ENCODE assay signal across 15 cellular contexts in genomic region chr21:38467911-38468310, GRCh38. TPM values are rescaled to one million over a fixed set of nuclear protein-coding genes. Genes with fewer than 3 reads are reported as not detected.
DNase-seq lines count a peak whose midpoint lies in the region; ATAC-seq and TF ChIP-seq lines count a peak whose summit lies in the region.
"Had no signal": no experiment of that assay in that cellular context is flagged by ENCODE, and none has a peak within 500 bp of the region (broad histone marks: within the 10 kb centered on the region; RNA-seq: fewer than 3 reads in every experiment).

No MANE protein-coding gene starts in this region.

- peaks cover 0 to 79% (median 33%) of the 10 kb centered on the region in 11 experiments; a peak in 15 of 22 replicates for H3K36me3 ChIP-seq in BLaER1 treated with 17β-estradiol and CSF1 and Interleukin-3, amounts not matched to agents 10 nM and 100 nM
- H3K36me3 ChIP-seq: MG63, SJSA1 had no signal

- no peak overlapping the region for H3K4me3 ChIP-seq in BLaER1 treated with 17β-estradiol and CSF1 and Interleukin-3, amounts not matched to agents 10 nM and 100 nM
- H3K4me3 ChIP-seq: MG63, SJSA1 had no signal

- peaks cover 0 to 3% (median 0%) of the 10 kb centered on the region in 11 experiments; a peak in 1 of 22 replicates for H4K20me1 ChIP-seq in BLaER1 treated with 17β-estradiol and CSF1 and Interleukin-3, amounts not matched to agents 10 nM and 100 nM

- H3K4me1 Mint-ChIP-seq in HFFc6 (ENCODE audit: low read depth): no peaks in the 10 kb centered on the region
- no peaks in the 10 kb centered on the region for H3K4me1 Mint-ChIP-seq in effector memory CD8-positive, alpha-beta T cell (ENCODE audit: low read depth in 2 of 2)
- H3K4me1 Mint-ChIP-seq: CD4-positive, alpha-beta memory T cell had no signal

- no peak overlapping the region for H3K27ac Mint-ChIP-seq in HFFc6
- H3K27ac Mint-ChIP-seq in effector memory CD8-positive, alpha-beta T cell: no peak overlapping the region
- H3K27ac Mint-ChIP-seq: CD4-positive, alpha-beta memory T cell had no signal

- H3K27me3 ChIP-seq in BLaER1 treated with 17β-estradiol and CSF1 and Interleukin-3, amounts not matched to agents 10 nM and 100 nM: no peaks in the 10 kb centered on the region; a peak in 1 of 22 replicates
- H3K27me3 ChIP-seq: MG63, SJSA1 had no signal

- H3K9ac ChIP-seq in BLaER1 treated with 17β-estradiol and CSF1 and Interleukin-3, amounts not matched to agents 10 nM and 100 nM: no peak overlapping the region

- peaks cover 5% of the 10 kb centered on the region for H3K27me3 Mint-ChIP-seq in HFFc6 (ENCODE audit: insufficient read depth)
- H3K27me3 Mint-ChIP-seq in effector memory CD8-positive, alpha-beta T cell: peaks cover 18 to 23% of the 10 kb centered on the region in 2 donors

- peaks cover 0 to 15% (median 0%) of the 10 kb centered on the region in 11 experiments; a peak in 4 of 22 replicates for H3K9me3 ChIP-seq in BLaER1 treated with 17β-estradiol and CSF1 and Interleukin-3, amounts not matched to agents 10 nM and 100 nM (replicated peaks in 1 of 11)
- H3K9me3 ChIP-seq: MG63, SJSA1 had no signal

- intact Hi-C loops in Right ventricle myocardium superior (cut with DNase I): no loop called here

- H3K4me1 ChIP-seq in BLaER1 treated with 17β-estradiol and CSF1 and Interleukin-3, amounts not matched to agents 10 nM and 100 nM: peaks cover 34 to 53% (median 46%) of the 10 kb centered on the region in 10 experiments
- H3K4me1 ChIP-seq: SJSA1 had no signal

- H3K36me3 Mint-ChIP-seq in HFFc6 (ENCODE audit: low read depth): no peaks in the 10 kb centered on the region
- peaks cover 3% of the 10 kb centered on the region for H3K36me3 Mint-ChIP-seq in effector memory CD8-positive, alpha-beta T cell (ENCODE audit: insufficient read depth)
- H3K36me3 Mint-ChIP-seq: CD4-positive, alpha-beta memory T cell had no signal

- no peak overlapping the region for H3K4me3 Mint-ChIP-seq in HFFc6
- no peak overlapping the region for H3K4me3 Mint-ChIP-seq in effector memory CD8-positive, alpha-beta T cell
- H3K4me3 Mint-ChIP-seq: CD4-positive, alpha-beta memory T cell had no signal

- DNase-seq in HFFc6: no peak
- peak; percentile 67 for DNase-seq in iPS-NIHi7 (ENCODE audit: extremely low spot score)
- no peak for DNase-seq in effector memory CD8-positive, alpha-beta T cell
- no peak for DNase-seq in Right ventricle myocardium superior
- DNase-seq: CD4-positive, alpha-beta memory T cell; DMS79 treated with DMSO at 0.1 percent for 48 hours; MG63; NCI-H1105; NCI-H1930; NK-92 treated with Interleukin-12 subunit alpha and Interleukin-12 subunit beta, amount 100 ng/mL, for 24 hours had no signal

- TF ChIP-seq CTCF in HFFc6 (IDR thresholded peaks at IDR 0.05) (0 out of 2 replicates have a peak, but pooled peaks have one; percentile 8), VCaP (conservative IDR thresholded peaks at IDR 0.05) (no peak)

- peak overlapping the region; percentile 12 to 68 (median 49); a peak in 19 of 22 replicates for H3K4me2 ChIP-seq in BLaER1 treated with 17β-estradiol and CSF1 and Interleukin-3, amounts not matched to agents 10 nM and 100 nM

- peak overlapping the region in 6 of 11 experiments; percentile 3 to 49 (median 18); a peak in 7 of 22 replicates for H3K27ac ChIP-seq in BLaER1 treated with 17β-estradiol and CSF1 and Interleukin-3, amounts not matched to agents 10 nM and 100 nM
- peak overlapping the region; percentile 56 for H3K27ac ChIP-seq in VCaP
- H3K27ac ChIP-seq: RWPE1, SJSA1 had no signal

- no peak for ATAC-seq in HG03175 (IDR thresholded peaks at IDR 0.05; ENCODE audit: unreplicated experiment)
- no peak for ATAC-seq in effector memory CD8-positive, alpha-beta T cell (replicated peaks)
- ATAC-seq in Right ventricle myocardium superior (ENCODE audit: poor library complexity): no peak

- H3K9me3 Mint-ChIP-seq in HFFc6: no peaks in the 10 kb centered on the region
- peaks cover 0 to 3% of the 10 kb centered on the region in 2 donors for H3K9me3 Mint-ChIP-seq in effector memory CD8-positive, alpha-beta T cell

RNA-seq across cellular contexts. Expression of gene ERG, which starts 30.4 kb away (rescaled TPM):
- not detected for total RNA-seq in HFFc6 (2021; fragmentation: NEBNext Ultra II Directional; extraction: Animal tissue kit (Norgen Biotek cat#: 25700))
- 17.8 TPM for total RNA-seq in Right ventricle myocardium superior
- total RNA-seq: CD4-positive, alpha-beta memory T cell had no signal

Comparison
In these comparisons a context has a peak if more than half of its experiments do, and no peak if none do; other contexts are left out.
1. RNA of gene ERG, which starts 30.4 kb away (total RNA-seq): 17.8 TPM in Right ventricle myocardium superior (single experiment); not detected in HFFc6; every median in the first group is over 10 times any median in the second.